8 cellular contexts compared by ENCODE assay signal in genomic region chr11:66345316-66345649, GRCh38. TPM values are rescaled to one million over a fixed set of nuclear protein-coding genes. Genes with fewer than 3 reads are reported as not detected.
DNase-seq lines count a peak whose midpoint lies in the region; ATAC-seq and TF ChIP-seq lines count a peak whose summit lies in the region.

No MANE protein-coding gene starts in this region.

- H3K27me3 Mint-ChIP-seq in CD4-positive, alpha-beta memory T cell = peaks cover 1 to 4% of the 10 kb centered on the region in 2 donors

- peak; percentile 1 for ATAC-seq in HG03095 (IDR thresholded peaks at IDR 0.05; ENCODE audit: unreplicated experiment)
- ATAC-seq in body of pancreas = no peak
- no peak for ATAC-seq in HG02885 (IDR thresholded peaks at IDR 0.05; ENCODE audit: poor library complexity, unreplicated experiment)
- no peak for ATAC-seq in GM21367 (IDR thresholded peaks at IDR 0.05; ENCODE audit: unreplicated experiment)

- H3K4me3 ChIP-seq in CD4-positive, alpha-beta memory T cell (ENCODE audit: low read length in 2 of 2) = peak overlapping the region; percentile 79 to 99
- peak overlapping the region in 1 of 2 donors; percentile 98 for H3K4me3 ChIP-seq in body of pancreas
- peak overlapping the region; percentile 78 for H3K4me3 ChIP-seq in mucosa of stomach (ENCODE audit: low read length)

- TF ChIP-seq POLR2A in body of pancreas (IDR thresholded peaks at IDR 0.05) = no peak

- H3K4me1 ChIP-seq in CD4-positive, alpha-beta memory T cell (ENCODE audit: insufficient read depth, low read length) = peaks cover 45% of the 10 kb centered on the region
- H3K4me1 ChIP-seq in body of pancreas = peaks cover 57% of the 10 kb centered on the region
- H3K4me1 ChIP-seq in mucosa of stomach (ENCODE audit: control insufficient read depth, insufficient read depth, low read length) = peaks cover 39% of the 10 kb centered on the region

- peaks cover 0 to 11% (median 0%) of the 10 kb centered on the region in 8 donors for H3K9me3 Mint-ChIP-seq in CD4-positive, alpha-beta memory T cell

- H3K36me3 Mint-ChIP-seq in CD4-positive, alpha-beta memory T cell = peaks cover 20 to 41% of the 10 kb centered on the region in 2 donors

- peak overlapping the region; percentile 84 for H3K27ac ChIP-seq in CD4-positive, alpha-beta memory T cell (ENCODE audit: low read depth, low read length)
- peak overlapping the region; percentile 62 to 98 (median 85) for H3K27ac ChIP-seq in body of pancreas

- no peak for DNase-seq in CD4-positive, alpha-beta memory T cell
- DNase-seq in body of pancreas (no peak), UCSD-AML1 (lab: John Stamatoyannopoulos, UW; ENCODE audit: unreplicated experiment) (no peak)
- no peak for DNase-seq in activated CD4-positive, alpha-beta T cell treated with anti-CD3 and anti-CD28 coated beads for 1 hour

- peak overlapping the region; percentile 79 for H3K9ac ChIP-seq in mucosa of stomach (ENCODE audit: low read length)

- POLR2A ChIA-PET in CD4-positive, alpha-beta memory T cell (lab: Charles Lee; ENCODE audit: partially characterized antibody) = interaction anchor here (0.7 to 2.3 kb wide), 12 partner anchors 10 to 498 kb away, joined by 3 to 37 read pairs (median 4); partner anchors contain the start of genes CCDC85B, RAB1B, RCE1 and RIN1

- H3K9me3 ChIP-seq in CD4-positive, alpha-beta memory T cell (ENCODE audit: control insufficient read depth in 1 of 2, low read length in 2 of 2) = no peaks in the 10 kb centered on the region
- H3K9me3 ChIP-seq in body of pancreas (no peaks in the 10 kb centered on the region), mucosa of stomach (ENCODE audit: control insufficient read depth, low read length) (no peaks in the 10 kb centered on the region)

- CTCF ChIA-PET in CD4-positive, alpha-beta memory T cell (lab: Charles Lee; ENCODE audit: partially characterized antibody) = interaction anchor here (0.6 to 5.5 kb wide), 7 partner anchors 18 to 576 kb away, joined by 3 to 47 read pairs (median 7); partner anchors contain the start of gene SLC29A2

- H3K27ac Mint-ChIP-seq in CD4-positive, alpha-beta memory T cell = peak overlapping the region; percentile 95 to 99 (median 98)

- no peaks in the 10 kb centered on the region for H3K27me3 ChIP-seq in CD4-positive, alpha-beta memory T cell (ENCODE audit: insufficient read depth, low read length)
- no peaks in the 10 kb centered on the region for H3K27me3 ChIP-seq in body of pancreas
- no peaks in the 10 kb centered on the region for H3K27me3 ChIP-seq in mucosa of stomach (ENCODE audit: control insufficient read depth, insufficient read depth, low read length)

- peaks cover 31 to 62% (median 41%) of the 10 kb centered on the region in 4 donors for H3K4me1 Mint-ChIP-seq in CD4-positive, alpha-beta memory T cell

- H3K4me3 Mint-ChIP-seq in CD4-positive, alpha-beta memory T cell = peak overlapping the region; percentile 90 to 99 (median 97)

- WGBS in body of pancreas, 2 donors = 2% methylated on average over 5 to 7 of the region's 7 CpGs

- no peak for TF ChIP-seq CTCF in body of pancreas (IDR thresholded peaks at IDR 0.05)

- peaks cover 17% of the 10 kb centered on the region for H3K36me3 ChIP-seq in CD4-positive, alpha-beta memory T cell (ENCODE audit: insufficient read depth, low read length)
- H3K36me3 ChIP-seq in body of pancreas (replicated peaks in 1 of 2; ENCODE audit: insufficient read depth in 1 of 2, low read depth in 2 of 2) (peaks cover 4 to 12% of the 10 kb centered on the region in 2 donors), mucosa of stomach (ENCODE audit: control insufficient read depth, insufficient read depth, low read length) (peaks cover 15% of the 10 kb centered on the region)

- intact Hi-C loops in CD4-positive, alpha-beta memory T cell (cut with micrococcal nuclease) = loop anchor here (1.0 to 5.0 kb wide), 4 partner anchors 28 to 498 kb away; partner anchors contain the start of gene RCE1
- intact Hi-C loops in body of pancreas (cut with DNase I) = no loop called here

RNA-seq across cellular contexts. Expression of gene BRMS1, which starts 0.4 kb away (rescaled TPM):
- 10 to 100 TPM; 49.8 to 50.8 TPM for total RNA-seq in CD4-positive, alpha-beta memory T cell
- polyA plus RNA-seq in CD4-positive, alpha-beta memory T cell = 10 to 100 TPM; 70.3 to 78.7 TPM
- total RNA-seq in body of pancreas = 10 to 100 TPM; 19.4 to 23.1 TPM

RNA-seq across cellular contexts. Expression of gene B4GAT1, which starts 2.1 kb away (rescaled TPM):
- 1 to 10 TPM; 9.7 to 9.8 TPM for total RNA-seq in CD4-positive, alpha-beta memory T cell
- 10 to 100 TPM; 12.2 to 12.7 TPM for polyA plus RNA-seq in CD4-positive, alpha-beta memory T cell
- total RNA-seq in body of pancreas = 10 to 100 TPM; 17.8 to 20.8 TPM

RNA-seq across cellular contexts. Expression of gene RIN1, which starts 9.0 kb away (rescaled TPM):
- 10 to 100 TPM in 1 of 2 experiments, 1 to 10 TPM in 1; 5.8 to 10.1 TPM for total RNA-seq in CD4-positive, alpha-beta memory T cell
- 1 to 10 TPM; 2.1 to 4.9 TPM for polyA plus RNA-seq in CD4-positive, alpha-beta memory T cell
- total RNA-seq in body of pancreas = 10 to 100 TPM in 1 of 2 donors, under 1 TPM in 1; 0.99 to 11.4 TPM

RNA-seq across cellular contexts. Expression of gene SLC29A2, which starts 26.3 kb away (rescaled TPM):
- total RNA-seq in CD4-positive, alpha-beta memory T cell = 10 to 100 TPM; 15.0 to 15.5 TPM
- polyA plus RNA-seq in CD4-positive, alpha-beta memory T cell = 1 to 10 TPM in 1 of 2 donors, under 1 TPM in 1; 0.87 to 3.1 TPM
- 10 to 100 TPM in 1 of 2 donors, 1 to 10 TPM in 1; 5.4 to 14.2 TPM for total RNA-seq in body of pancreas

RNA-seq across cellular contexts. Expression of gene CD248, which starts 28.4 kb away (rescaled TPM):
- total RNA-seq in CD4-positive, alpha-beta memory T cell = under 1 TPM in 1 of 2 experiments, not detected in 1; 0.12 TPM
- polyA plus RNA-seq in CD4-positive, alpha-beta memory T cell = under 1 TPM in 1 of 2 donors, not detected in 1; 0.18 TPM
- 10 to 100 TPM; 10.6 to 86.0 TPM for total RNA-seq in body of pancreas
